In the genomic region with DNA sequence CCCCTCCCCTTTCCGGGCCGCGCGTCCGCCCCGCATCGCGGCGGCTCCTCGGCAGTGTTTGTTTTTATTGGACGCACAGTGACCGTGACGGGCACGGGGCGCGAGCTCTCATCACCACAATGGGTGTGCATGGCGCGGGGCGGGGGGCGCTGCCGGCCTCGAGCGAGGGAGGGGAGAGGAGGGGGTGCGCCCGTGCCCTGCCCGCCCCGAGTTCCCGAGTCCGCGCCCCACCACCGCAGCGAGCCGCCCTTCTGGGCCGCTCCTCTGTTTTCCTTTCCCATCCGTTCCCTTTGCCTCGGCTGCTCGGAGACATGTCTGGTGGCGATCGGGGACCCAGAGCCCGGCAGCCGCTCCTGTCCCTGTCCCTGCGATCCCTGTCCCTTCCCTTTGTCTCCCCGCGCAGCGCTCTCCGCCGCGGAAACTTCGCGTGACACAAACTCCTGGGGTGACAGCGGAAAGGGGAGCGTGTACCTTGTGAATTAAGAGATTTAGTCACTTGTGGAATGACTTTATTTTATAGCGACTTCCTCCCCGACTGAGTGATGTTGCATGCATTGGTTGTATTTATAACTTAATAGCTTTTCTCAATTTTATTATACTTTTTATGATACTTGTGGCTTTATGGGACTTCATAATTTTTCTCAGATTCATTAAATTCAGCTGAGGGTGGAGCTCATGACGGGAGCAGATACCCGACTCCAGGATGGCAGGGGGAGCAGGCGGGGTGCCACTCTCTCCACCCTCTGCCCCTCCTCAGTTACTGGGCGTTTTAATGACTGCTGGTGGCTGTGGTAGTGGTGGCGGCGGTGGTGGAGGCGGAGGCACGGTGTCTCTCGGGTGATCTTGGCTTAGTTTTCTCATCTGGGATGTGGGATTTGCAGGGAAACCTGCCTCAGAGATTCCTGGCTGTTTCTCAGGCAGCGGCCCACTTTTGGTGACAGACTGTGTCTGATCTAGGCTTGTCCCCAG, we compare ENCODE assay signal across 9 cellular contexts. TPM values are rescaled to one million over a fixed set of nuclear protein-coding genes. Genes with fewer than 3 reads are reported as not detected.
DNase-seq lines count a peak whose midpoint lies in the region; ATAC-seq and TF ChIP-seq lines count a peak whose summit lies in the region.
"Had no signal": no experiment of that assay in that cellular context is flagged by ENCODE, and none has a peak within 500 bp of the region (broad histone marks: within the 10 kb centered on the region; RNA-seq: fewer than 3 reads in every experiment).

No MANE protein-coding gene starts in this region.

- H3K27me3 ChIP-seq in WERI-Rb-1 (ENCODE audit: insufficient read depth, low read depth, severe bottlenecking) = no peaks in the 10 kb centered on the region
- peaks cover 0 to 83% (median 24%) of the 10 kb centered on the region in 3 donors for H3K27me3 ChIP-seq in psoas muscle (ENCODE audit: insufficient read depth in 3 of 3, low read length in 2 of 3)

- TF ChIP-seq CTCF in WERI-Rb-1 (IDR thresholded peaks at IDR 0.05; ENCODE audit: low read depth, low read length) (no peak), fibroblast of pulmonary artery (IDR thresholded peaks at IDR 0.05; ENCODE audit: low read length, missing control alignments) (no peak), psoas muscle (IDR thresholded peaks at IDR 0.05) (no peak)

- DNase-seq in WERI-Rb-1 (no peak), fibroblast of pulmonary artery (ENCODE audit: low read depth) (no peak), psoas muscle (no peak), amniotic stem cell (lab: John Stamatoyannopoulos, UW) (no peak), NCI-H2227 (lab: John Stamatoyannopoulos, UW; ENCODE audit: unreplicated experiment) (no peak), ureter (ENCODE audit: low spot score) (no peak)
- DNase-seq: occipital lobe had no signal

- WGBS in psoas muscle, 3 donors = 2% methylated on average over 46 to 64 of the region's 64 CpGs

- H3K4me3 ChIP-seq in WERI-Rb-1 (ENCODE audit: low read depth, low read length) (no peak overlapping the region), fibroblast of pulmonary artery (replicated peaks; ENCODE audit: low read depth, low read length) (peak overlapping the region; percentile 14), psoas muscle (peak overlapping the region; percentile 59)

- H3K9ac ChIP-seq in ES-I3 (ENCODE audit: low read depth, low read length) = peak overlapping the region; percentile 41; the same call in 1 of the 2 replicates

- H3K27ac ChIP-seq in WERI-Rb-1 (peak overlapping the region; percentile 76), psoas muscle (no peak overlapping the region)

- intact Hi-C loops in psoas muscle (cut with DNase I) = no loop called here

- H3K9me3 ChIP-seq in ES-I3 (ENCODE audit: control insufficient read depth, insufficient read depth, low read length) (no peaks in the 10 kb centered on the region), WERI-Rb-1 (ENCODE audit: severe bottlenecking) (no peaks in the 10 kb centered on the region), psoas muscle (no peaks in the 10 kb centered on the region)

- H3K4me1 ChIP-seq in ES-I3 (ENCODE audit: insufficient read depth, low read length) (peaks cover 6% of the 10 kb centered on the region; the same call in 1 of the 2 replicates), psoas muscle (peaks cover 11% of the 10 kb centered on the region)

- ATAC-seq in psoas muscle (peak in 3 of 4 donors; percentile 22 to 52 (median 34)), GM19351 (IDR thresholded peaks at IDR 0.05; ENCODE audit: unreplicated experiment) (no peak)

- H3K36me3 ChIP-seq in ES-I3 (ENCODE audit: insufficient read depth, low read length) (no peaks in the 10 kb centered on the region), WERI-Rb-1 (no peaks in the 10 kb centered on the region), psoas muscle (ENCODE audit: insufficient read depth in 1 of 2, low read depth in 1 of 2) (no peaks in the 10 kb centered on the region)

RNA-seq across cellular contexts. Expression of gene MRM1, which starts 40.8 kb away (rescaled TPM):
- total RNA-seq in psoas muscle (10 to 100 TPM in 1 of 4 donors, 1 to 10 TPM in 3; 8.7 to 12.1 (median 8.9) TPM), ureter (13.7 TPM)
- polyA plus RNA-seq in psoas muscle = 10 to 100 TPM; 11.1 to 30.6 (median 18.3) TPM

RNA-seq across cellular contexts. Expression of gene DHRS11, which starts 50.5 kb away (rescaled TPM):
- total RNA-seq in psoas muscle = 10 to 100 TPM in 3 of 4 donors, 1 to 10 TPM in 1; 9.4 to 16.0 (median 13.4) TPM
- polyA plus RNA-seq in psoas muscle = 10 to 100 TPM; 12.0 to 20.5 (median 14.5) TPM
- total RNA-seq in ureter = 18.2 TPM
